ENCODE assay signal across 30 cellular contexts in the genomic region with DNA sequence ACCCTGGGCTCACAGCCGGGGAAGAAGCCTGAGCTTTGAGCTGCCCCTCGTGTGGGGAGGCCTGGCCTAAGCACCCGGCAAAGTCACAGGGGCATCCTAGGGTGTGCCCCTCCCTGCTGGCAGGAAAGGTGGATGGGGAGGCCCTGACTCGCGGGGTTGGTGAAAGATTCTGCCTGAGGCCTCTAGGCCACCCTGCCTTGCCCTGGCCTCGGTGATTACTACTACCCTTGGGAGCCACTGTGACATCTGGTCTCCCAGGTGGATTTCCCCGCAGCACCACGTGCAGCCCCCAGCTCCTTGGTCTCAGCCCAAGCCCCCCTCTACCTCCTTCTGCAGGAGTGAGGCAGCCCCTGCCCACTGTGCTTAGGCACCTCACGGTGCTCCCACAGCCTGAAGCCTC. TPM values are rescaled to one million over a fixed set of nuclear protein-coding genes. Genes with fewer than 3 reads are reported as not detected.
"Had no signal": no experiment of that assay in that cellular context is flagged by ENCODE, and none has a peak within 500 bp of the region (broad histone marks: within the 10 kb centered on the region; RNA-seq: fewer than 3 reads in every experiment).

No MANE protein-coding gene starts in this region.

- ATAC-seq: activated CD8-positive, alpha-beta T cell treated with anti-CD3 and anti-CD28 coated beads, Interleukin-2, amount 10 ng/mL, durations not matched to agents 7 days and 5 days; body of pancreas had no signal

- H3K27ac ChIP-seq: ascending aorta, body of pancreas, Peyer's patch, RWPE1, SJCRH30 had no signal

- H3K27me3 ChIP-seq: ascending aorta, body of pancreas, Peyer's patch, SJCRH30 had no signal

- H3K36me3 Mint-ChIP-seq: WTC11 had no signal

- H3K27ac Mint-ChIP-seq: activated CD8-positive, alpha-beta T cell treated with anti-CD3 and anti-CD28 coated beads, Interleukin-2, amount 10 ng/mL, durations not matched to agents 7 days and 5 days; T-helper 1 cell treated with Interleukin-12 subunit alpha and Interleukin-12 subunit beta and Interleukin-4 antibody, amounts not matched to agents 30 μg/mL and 1 μg/mL, for 36 hours; WTC11 had no signal

- H3K36me3 ChIP-seq: Peyer's patch, SJCRH30 had no signal

- H3K9me3 Mint-ChIP-seq: central memory CD8-positive, alpha-beta T cell; T-helper 1 cell treated with Interleukin-12 subunit alpha and Interleukin-12 subunit beta and Interleukin-4 antibody, amounts not matched to agents 30 μg/mL and 1 μg/mL, for 36 hours; WTC11 had no signal

- H3K4me1 Mint-ChIP-seq: central memory CD8-positive, alpha-beta T cell; WTC11 had no signal

- H3K4me3 Mint-ChIP-seq: activated CD8-positive, alpha-beta T cell treated with anti-CD3 and anti-CD28 coated beads, Interleukin-2, amount 10 ng/mL, durations not matched to agents 7 days and 5 days; central memory CD8-positive, alpha-beta T cell; T-helper 1 cell treated with Interleukin-12 subunit alpha and Interleukin-12 subunit beta and Interleukin-4 antibody, amounts not matched to agents 30 μg/mL and 1 μg/mL, for 36 hours; WTC11 had no signal

- DNase-seq: activated CD4-positive, alpha-beta T cell treated with anti-CD3 and anti-CD28 coated beads for 48 hours; activated CD4-positive, alpha-beta T cell treated with anti-CD3 and anti-CD28 coated beads, Interleukin-2, amount 50 U/mL, for 4 hours; activated CD4-positive, CD25-positive, alpha-beta regulatory T cell treated with anti-CD3 and anti-CD28 coated beads, Interleukin-2, amount 50 U/mL, for 72 hours; activated CD8-positive, alpha-beta memory T cell treated with anti-CD3 and anti-CD28 coated beads, Interleukin-2, amount 50 U/mL, for 48 hours; activated CD8-positive, alpha-beta T cell treated with anti-CD3 and anti-CD28 coated beads, Interleukin-2, amount 10 ng/mL, durations not matched to agents 7 days and 5 days; activated naive CD4-positive, alpha-beta T cell treated with anti-CD3 and anti-CD28 coated beads, Interleukin-2, amount 50 U/mL, for 16 hours; activated T-cell treated with anti-CD3 and anti-CD28 coated beads, Interleukin-2, amount 50 U/mL, for 1 hour; amniotic stem cell; body of pancreas; KG1; NCI-H1048; NCI-H146; NCI-H187 treated with DMSO at 0.1 percent for 48 hours; NCI-H2081 treated with DMSO at 0.1 percent for 48 hours; NCI-H226; NCI-H526; NCI-H774; NK-92 treated with Interleukin-12 subunit alpha and Interleukin-12 subunit beta, amount 100 ng/mL, for 24 hours; OCI-M1; Peyer's patch; Right ventricle myocardium superior; SJCRH30 had no signal

- H3K4me3 ChIP-seq: ascending aorta, body of pancreas, Peyer's patch, SJCRH30 had no signal

- H3K27me3 Mint-ChIP-seq: central memory CD8-positive, alpha-beta T cell had no signal

- H3K9me3 ChIP-seq: ascending aorta, body of pancreas, Peyer's patch, SJCRH30 had no signal

RNA-seq across cellular contexts. Expression of gene RSPH14, which starts 47.5 kb away (rescaled TPM):
- total RNA-seq: ascending aorta, LHCN-M2, M059J, NCI-H460, Peyer's patch, Right ventricle myocardium superior, SJCRH30, WTC11 had no signal

RNA-seq across cellular contexts. Expression of gene RAB36, which starts 51.0 kb away (rescaled TPM):
- total RNA-seq: SJCRH30 had no signal
